Comparison of ENCODE assay signal across 8 cellular contexts in genomic region chr16:89308391-89309333, GRCh38.
DNase-seq lines count a peak whose midpoint lies in the region; ATAC-seq and TF ChIP-seq lines count a peak whose summit lies in the region.

No MANE protein-coding gene starts in this region.

- no peak for ATAC-seq in stimulated activated memory B cell treated with anti-CD40 and anti-IgM and Interleukin-4, amounts not matched to agents 10 μg/mL and 1 μg/mL and 100 μg/mL, for 72 hours

- H3K36me3 Mint-ChIP-seq in stimulated activated memory B cell treated with anti-CD40 and anti-IgM and Interleukin-4, amounts not matched to agents 10 μg/mL and 1 μg/mL and 100 μg/mL, for 72 hours: peaks cover 29% of the 10 kb centered on the region

- peaks cover 90% of the 10 kb centered on the region for H3K79me2 ChIP-seq in GM23248 (ENCODE audit: insufficient read depth)

- CTCF ChIA-PET in AG04449 (lab: Yijun Ruan, JAX): interaction anchor here (1.0 to 4.4 kb wide), 3 partner anchors 11 to 20 kb away, joined by 3 to 21 read pairs (median 4); no protein-coding TSS in a partner anchor

- no peaks in the 10 kb centered on the region for H3K27me3 ChIP-seq in kidney epithelial cell (ENCODE audit: control insufficient read depth, insufficient read depth, low read length)
- no peaks in the 10 kb centered on the region for H3K27me3 ChIP-seq in GM23248 (replicated peaks; ENCODE audit: insufficient read depth)

- H3K9me3 Mint-ChIP-seq in stimulated activated memory B cell treated with anti-CD40 and anti-IgM and Interleukin-4, amounts not matched to agents 10 μg/mL and 1 μg/mL and 100 μg/mL, for 72 hours: no peaks in the 10 kb centered on the region

- H3K4me3 Mint-ChIP-seq in stimulated activated memory B cell treated with anti-CD40 and anti-IgM and Interleukin-4, amounts not matched to agents 10 μg/mL and 1 μg/mL and 100 μg/mL, for 72 hours: no peak overlapping the region

- no peaks in the 10 kb centered on the region for H3K4me1 ChIP-seq in GM23248 (ENCODE audit: insufficient read depth)

- peaks cover 59% of the 10 kb centered on the region for H3K4me1 Mint-ChIP-seq in stimulated activated memory B cell treated with anti-CD40 and anti-IgM and Interleukin-4, amounts not matched to agents 10 μg/mL and 1 μg/mL and 100 μg/mL, for 72 hours

- WGBS in GM23248 (ENCODE audit: low coverage in 1 of 2, low lambda C conversion rate in 2 of 2, missing lambda C conversion rate in 2 of 2), 2 experiments: 82 to 85% methylated on average over 30 of the region's 30 CpGs

- peaks cover 20% of the 10 kb centered on the region; the same call in 1 of the 2 replicates for H3F3A ChIP-seq in GM23248 (ENCODE audit: insufficient read depth)

- peaks cover 23% of the 10 kb centered on the region for H4K20me1 ChIP-seq in GM23248 (ENCODE audit: insufficient read depth)

- no peaks in the 10 kb centered on the region for H3K9me3 ChIP-seq in GM23248 (ENCODE audit: low read depth)

- no peak overlapping the region for H3K4me3 ChIP-seq in AG04449 (ENCODE audit: low read depth, low read length)
- no peak overlapping the region for H3K4me3 ChIP-seq in kidney epithelial cell (ENCODE audit: low read depth, low read length)
- no peak overlapping the region for H3K4me3 ChIP-seq in GM23248

- H2AFZ ChIP-seq in GM23248: no peak overlapping the region

- H3K9me2 ChIP-seq in GM23248 (ENCODE audit: insufficient read depth): no peaks in the 10 kb centered on the region

- no peak overlapping the region for H3K27ac ChIP-seq in GM23248

- peak; percentile 36 for TF ChIP-seq CTCF in AG04449 (IDR thresholded peaks at IDR 0.05; ENCODE audit: insufficient read depth, low read length, missing control alignments)
- peak; percentile 61 for TF ChIP-seq CTCF in kidney epithelial cell (IDR thresholded peaks at IDR 0.05; ENCODE audit: insufficient read depth, low read length, poor library complexity, severe bottlenecking)

- no peak overlapping the region for H3K4me2 ChIP-seq in GM23248 (ENCODE audit: unreplicated experiment)

- H3K36me3 ChIP-seq in kidney epithelial cell (ENCODE audit: control insufficient read depth, insufficient read depth, low read length) (peaks cover 1% of the 10 kb centered on the region), GM23248 (ENCODE audit: low read depth) (peaks cover 20% of the 10 kb centered on the region)

- no peak overlapping the region for H3K9ac ChIP-seq in GM23248

- in situ Hi-C loops in GM23248 (cut with MboI): no loop called here

- H3K27me3 Mint-ChIP-seq in stimulated activated memory B cell treated with anti-CD40 and anti-IgM and Interleukin-4, amounts not matched to agents 10 μg/mL and 1 μg/mL and 100 μg/mL, for 72 hours: no peaks in the 10 kb centered on the region

- DNase-seq in AG04449 (ENCODE audit: low read depth, low spot score) (no peak), HuH-7.5 (ENCODE audit: low spot score) (peak; percentile 89), kidney epithelial cell (ENCODE audit: low read depth) (no peak), GDM1 (lab: John Stamatoyannopoulos, UW) (no peak), GM23248 (no peak), COLO829 (ENCODE audit: low spot score) (no peak)
- peak; percentile 44 for DNase-seq in activated naive CD4-positive, alpha-beta T cell treated with anti-CD3 and anti-CD28 coated beads, Interleukin-2, amount 50 U/mL, for 16 hours

- no peak overlapping the region for H3K27ac Mint-ChIP-seq in stimulated activated memory B cell treated with anti-CD40 and anti-IgM and Interleukin-4, amounts not matched to agents 10 μg/mL and 1 μg/mL and 100 μg/mL, for 72 hours

- POLR2A ChIA-PET in AG04449 (lab: Yijun Ruan, JAX): no interaction called here

Comparison
In these comparisons a context has a peak if more than half of its experiments do, and no peak if none do; other contexts are left out.
1. DNase-seq: peak in HuH-7.5 (single experiment) and activated naive CD4-positive, alpha-beta T cell treated with anti-CD3 and anti-CD28 coated beads, Interleukin-2, amount 50 U/mL, for 16 hours (single experiment); none in AG04449 (single experiment), kidney epithelial cell (single experiment), GDM1 (single experiment), GM23248 (single experiment) and COLO829 (single experiment).